In genomic region chr1:94092210-94092613, GRCh38 we compare ENCODE assay signal across 9 cellular contexts. TPM values are rescaled to one million over a fixed set of nuclear protein-coding genes. Genes with fewer than 3 reads are reported as not detected.
DNase-seq lines count a peak whose midpoint lies in the region; ATAC-seq, FAIRE-seq and TF ChIP-seq lines count a peak whose summit lies in the region.
"Had no signal": no experiment of that assay in that cellular context is flagged by ENCODE, and none has a peak within 500 bp of the region (broad histone marks: within the 10 kb centered on the region; RNA-seq: fewer than 3 reads in every experiment).

No MANE protein-coding gene starts in this region.

- no peaks in the 10 kb centered on the region for H3K9me3 Mint-ChIP-seq in endothelial cell (ENCODE audit: unreplicated experiment)

- peaks cover 59% of the 10 kb centered on the region for H3K4me1 Mint-ChIP-seq in endothelial cell (ENCODE audit: unreplicated experiment)

- peak overlapping the region; percentile 14 for H2AK5ac ChIP-seq in neuronal stem cell (ENCODE audit: low read depth, low read length)

- H2BK15ac ChIP-seq in neuronal stem cell (ENCODE audit: low read length): no peak overlapping the region

- no peak overlapping the region for H3K14ac ChIP-seq in neuronal stem cell (ENCODE audit: low read length)

- ATAC-seq in GM21390 (IDR thresholded peaks at IDR 0.05; ENCODE audit: unreplicated experiment): no peak

- H3K79me2 ChIP-seq in GM23248 (ENCODE audit: insufficient read depth): no peaks in the 10 kb centered on the region

- peak overlapping the region; percentile 4 for H2AFZ ChIP-seq in neuronal stem cell (ENCODE audit: low read length)
- H2AFZ ChIP-seq in GM23248: no peak overlapping the region

- H3K27ac ChIP-seq in neuronal stem cell (replicated peaks; ENCODE audit: low read length): no peak overlapping the region
- no peak overlapping the region for H3K27ac ChIP-seq in GM23248
- H3K27ac ChIP-seq: SK-N-MC had no signal

- in situ Hi-C loops in G401 (cut with HindIII; ENCODE audit: low sequenced_read_pairs): no loop called here
- in situ Hi-C loops in GM23248 (cut with MboI): no loop called here

- H3F3A ChIP-seq in GM23248 (ENCODE audit: insufficient read depth): no peaks in the 10 kb centered on the region; the same call in 1 of the 2 replicates

- TF ChIP-seq CTCF in endothelial cell (IDR thresholded peaks at IDR 0.05; ENCODE audit: unreplicated experiment): no peak

- no peak overlapping the region for H3K4me3 Mint-ChIP-seq in endothelial cell (ENCODE audit: unreplicated experiment)

- no peaks in the 10 kb centered on the region for H3K9me2 ChIP-seq in GM23248 (ENCODE audit: insufficient read depth)

- H3K36me3 Mint-ChIP-seq in endothelial cell (ENCODE audit: low read depth, unreplicated experiment): peaks cover 11% of the 10 kb centered on the region

- H3K4me1 ChIP-seq in neuronal stem cell (ENCODE audit: control insufficient read depth in 2 of 2, insufficient read depth in 1 of 2, low read depth in 1 of 2, low read length in 2 of 2) (peaks cover 30% of the 10 kb centered on the region in 2 donors), GM23248 (ENCODE audit: insufficient read depth) (peaks cover 28% of the 10 kb centered on the region)

- no peak overlapping the region for H3K18ac ChIP-seq in neuronal stem cell (ENCODE audit: low read length)

- no peaks in the 10 kb centered on the region for H4K20me1 ChIP-seq in GM23248 (ENCODE audit: insufficient read depth)

- peak overlapping the region; percentile 14 for H2BK5ac ChIP-seq in neuronal stem cell (ENCODE audit: low read length)

- no peak overlapping the region for H3K23ac ChIP-seq in neuronal stem cell (ENCODE audit: low read depth, low read length, poor library complexity)

- no peak overlapping the region for H2BK120ac ChIP-seq in neuronal stem cell (ENCODE audit: low read depth, low read length)

- FAIRE-seq in RCC 7860 (lab: Jason Lieb, UNC): no peak

- H2BK12ac ChIP-seq in neuronal stem cell (ENCODE audit: low read length): no peak overlapping the region

- peaks cover 16% of the 10 kb centered on the region for H3K27me3 Mint-ChIP-seq in endothelial cell (ENCODE audit: unreplicated experiment)

- no CpG with 5 or more reads among the region's 4 CpGs for WGBS in neuronal stem cell (ENCODE audit: extremely low coverage in 2 of 2, insufficient read length in 2 of 2, insufficient replicate concordance in 1 of 2), 2 donors
- 69 to 80% methylated on average over 4 of the region's 4 CpGs for WGBS in GM23248 (ENCODE audit: low coverage in 1 of 2, low lambda C conversion rate in 2 of 2, missing lambda C conversion rate in 2 of 2), 2 experiments

- DNase-seq in G401 (ENCODE audit: low spot score): peak; percentile 77
- DNase-seq in RCC 7860 (ENCODE audit: low spot score): peak; percentile 38
- DNase-seq in endothelial cell (ENCODE audit: low spot score): peak; percentile 64
- DNase-seq in neuronal stem cell (ENCODE audit: low spot score): no peak
- no peak for DNase-seq in NCI-H226
- no peak for DNase-seq in NCI-H1048 (lab: John Stamatoyannopoulos, UW)
- DNase-seq in GM23248: no peak

- H3K9ac ChIP-seq in neuronal stem cell (ENCODE audit: low read depth, low read length, poor library complexity): no peak overlapping the region
- H3K9ac ChIP-seq in GM23248: no peak overlapping the region

- H3K36me3 ChIP-seq in neuronal stem cell (replicated peaks in 1 of 2; ENCODE audit: control insufficient read depth in 2 of 2, insufficient read depth in 2 of 2, low read length in 2 of 2) (no peaks in the 10 kb centered on the region), GM23248 (ENCODE audit: low read depth) (no peaks in the 10 kb centered on the region)

- H3K27me3 ChIP-seq in neuronal stem cell (ENCODE audit: control insufficient read depth in 3 of 3, insufficient read depth in 3 of 3, low read depth in 1 of 3, low read length in 3 of 3): no peaks in the 10 kb centered on the region
- no peaks in the 10 kb centered on the region for H3K27me3 ChIP-seq in GM23248 (replicated peaks; ENCODE audit: insufficient read depth)

- H3K79me1 ChIP-seq in neuronal stem cell (ENCODE audit: low read depth, low read length): no peaks in the 10 kb centered on the region

- H3K27ac Mint-ChIP-seq in endothelial cell (ENCODE audit: unreplicated experiment): peak overlapping the region; percentile 97

- H3K4ac ChIP-seq in neuronal stem cell (ENCODE audit: low read length): no peak overlapping the region

- H4K8ac ChIP-seq in neuronal stem cell (ENCODE audit: low read depth, low read length): no peak overlapping the region

- no peak overlapping the region for H4K91ac ChIP-seq in neuronal stem cell (ENCODE audit: low read depth, low read length, poor library complexity)

- H3K4me3 ChIP-seq in neuronal stem cell (ENCODE audit: low read length in 2 of 2) (no peak overlapping the region), GM23248 (no peak overlapping the region)
- H3K4me3 ChIP-seq: SK-N-MC had no signal

- H3K9me3 ChIP-seq in neuronal stem cell (replicated peaks in 1 of 2; ENCODE audit: control insufficient read depth in 2 of 2, insufficient read depth in 1 of 2, low read depth in 1 of 2, low read length in 2 of 2): peaks cover 0 to 4% of the 10 kb centered on the region in 2 donors
- H3K9me3 ChIP-seq in GM23248 (ENCODE audit: low read depth): no peaks in the 10 kb centered on the region

- H3K4me2 ChIP-seq in neuronal stem cell (ENCODE audit: insufficient read depth, low read length, poor library complexity, severe bottlenecking): no peak overlapping the region
- H3K4me2 ChIP-seq in GM23248 (ENCODE audit: unreplicated experiment): no peak overlapping the region

RNA-seq across cellular contexts. Expression of gene ABCA4, which starts 28.7 kb away (rescaled TPM):
- 0.62 and 1.8 TPM in 2 replicates for total RNA-seq in G401 (2014; rRNA removed; shearing (Covaris generic))
- 51.7 TPM for total RNA-seq in endothelial cell (ENCODE audit: unreplicated experiment)
- polyA plus RNA-seq in neuronal stem cell (2013, experiment 1 of 2): 0.71 TPM
- 0.66 TPM for polyA plus RNA-seq in neuronal stem cell (2013, experiment 2 of 2)
- total RNA-seq in GM23248 (2014; rRNA removed; shearing (Covaris generic)): 0.63 and 3.7 TPM in 2 replicates
- 0.20 and 0.25 TPM in 2 replicates for polyA plus RNA-seq in GM23248 (2016; fragmentation: Nextera tagmentation; extraction: Ambion mirVana)

Comparison
In these comparisons a context has a peak if more than half of its experiments do, and no peak if none do; other contexts are left out.
1. DNase-seq: peak in G401 (single experiment), RCC 7860 (single experiment) and endothelial cell (single experiment); none in neuronal stem cell (single experiment), NCI-H226 (single experiment), NCI-H1048 (single experiment) and GM23248 (single experiment).
2. RNA of gene ABCA4, which starts 28.7 kb away (total RNA-seq): 51.7 TPM in endothelial cell (single experiment); 0.63 to 3.7 TPM in GM23248 and 0.62 to 1.8 TPM in G401; every median in the first group is over 10 times any median in the second.